ENCODE assay signal across 8 cellular contexts in genomic region chr7:157576415-157576814, GRCh38.
DNase-seq lines count a peak whose midpoint lies in the region; ATAC-seq lines count a peak whose summit lies in the region.

No MANE protein-coding gene starts in this region.

- DNase-seq in T-helper 2 cell (peak; percentile 30 to 96 (median 53)), activated T-helper 1 cell treated with Interleukin-2 at 50 U/mL for 16 hours (ENCODE audit: low read depth) (peak; percentile 43), naive B cell (peak; percentile 55), superior temporal gyrus (ENCODE audit: extremely low spot score) (no peak)
- DNase-seq in stimulated activated naive CD8-positive, alpha-beta T cell treated with anti-CD3 and anti-CD28 coated beads, Interleukin-15, amount 100 ng/mL, for 72 hours = peak; percentile 42 to 76

- peaks cover 0 to 8% (median 7%) of the 10 kb centered on the region in 3 donors for H3K4me1 Mint-ChIP-seq in naive B cell
- H3K4me1 Mint-ChIP-seq in stimulated activated naive CD8-positive, alpha-beta T cell treated with anti-CD3 and anti-CD28 coated beads, Interleukin-15, amount 100 ng/mL, for 72 hours = peaks cover 44% of the 10 kb centered on the region

- H3K9me3 Mint-ChIP-seq in naive B cell = peaks cover 0 to 3% (median 0%) of the 10 kb centered on the region in 7 donors
- no peaks in the 10 kb centered on the region for H3K9me3 Mint-ChIP-seq in stimulated activated naive CD8-positive, alpha-beta T cell treated with anti-CD3 and anti-CD28 coated beads, Interleukin-15, amount 100 ng/mL, for 72 hours

- H3K27ac Mint-ChIP-seq in naive B cell = peak overlapping the region; percentile 65 to 92 (median 89)
- H3K27ac Mint-ChIP-seq in stimulated activated naive CD8-positive, alpha-beta T cell treated with anti-CD3 and anti-CD28 coated beads, Interleukin-15, amount 100 ng/mL, for 72 hours = peak overlapping the region; percentile 93 to 96

- ATAC-seq in naive B cell (ENCODE audit: low read depth in 2 of 2) (peak; percentile 73 to 81), HG03039 (IDR thresholded peaks at IDR 0.05; ENCODE audit: unreplicated experiment) (no peak), HG03280 (IDR thresholded peaks at IDR 0.05; ENCODE audit: unreplicated experiment) (no peak), GM18511 (IDR thresholded peaks at IDR 0.05; ENCODE audit: unreplicated experiment) (no peak)
- peak; percentile 93 for ATAC-seq in stimulated activated naive CD8-positive, alpha-beta T cell treated with anti-CD3 and anti-CD28 coated beads, Interleukin-15, amount 100 ng/mL, for 72 hours

- H3K4me3 Mint-ChIP-seq in naive B cell = peak overlapping the region; percentile 16 to 91 (median 74)
- peak overlapping the region; percentile 90 to 93 for H3K4me3 Mint-ChIP-seq in stimulated activated naive CD8-positive, alpha-beta T cell treated with anti-CD3 and anti-CD28 coated beads, Interleukin-15, amount 100 ng/mL, for 72 hours

- H3K27me3 Mint-ChIP-seq in naive B cell = peaks cover 4 to 30% (median 18%) of the 10 kb centered on the region in 3 donors
- peaks cover 12% of the 10 kb centered on the region for H3K27me3 Mint-ChIP-seq in stimulated activated naive CD8-positive, alpha-beta T cell treated with anti-CD3 and anti-CD28 coated beads, Interleukin-15, amount 100 ng/mL, for 72 hours

- H3K36me3 Mint-ChIP-seq in naive B cell = no peaks in the 10 kb centered on the region

Comparison
In these comparisons a context has a peak if more than half of its experiments do, and no peak if none do; other contexts are left out.
1. ATAC-seq: peak in naive B cell (2 of 2) and stimulated activated naive CD8-positive, alpha-beta T cell treated with anti-CD3 and anti-CD28 coated beads, Interleukin-15, amount 100 ng/mL, for 72 hours (single experiment); none in HG03039 (single experiment), HG03280 (single experiment) and GM18511 (single experiment).